Comparison of ENCODE assay signal across 8 cellular contexts in genomic region chr5:163505049-163505474, GRCh38. TPM values are rescaled to one million over a fixed set of nuclear protein-coding genes. Genes with fewer than 3 reads are reported as not detected.
DNase-seq lines count a peak whose midpoint lies in the region; ATAC-seq and TF ChIP-seq lines count a peak whose summit lies in the region.

No MANE protein-coding gene starts in this region.

- TF ChIP-seq RAD21 in neural cell (conservative IDR thresholded peaks at IDR 0.05): no peak

- H3K79me2 ChIP-seq in neural cell (replicated peaks; ENCODE audit: insufficient read depth, low read length): peaks cover 40% of the 10 kb centered on the region

- H3K9ac ChIP-seq in neural cell (ENCODE audit: low read length): peak overlapping the region; percentile 76

- peak overlapping the region; percentile 98 for H3K27ac ChIP-seq in effector memory CD4-positive, alpha-beta T cell (ENCODE audit: insufficient read depth, low read length, poor library complexity, severe bottlenecking)
- peak overlapping the region; percentile 82 for H3K27ac ChIP-seq in neural cell (ENCODE audit: low read length)

- no peaks in the 10 kb centered on the region for H3K9me2 ChIP-seq in neural cell (ENCODE audit: insufficient read depth, low read length)

- H3F3A ChIP-seq in neural cell (ENCODE audit: insufficient read depth, low read length, poor library complexity, severe bottlenecking): no peaks in the 10 kb centered on the region

- H3K4me1 ChIP-seq in effector memory CD4-positive, alpha-beta T cell (ENCODE audit: control insufficient read depth, insufficient read depth, low read length, poor library complexity, severe bottlenecking): peaks cover 21% of the 10 kb centered on the region

- H3K27me3 ChIP-seq in effector memory CD4-positive, alpha-beta T cell (replicated peaks; ENCODE audit: control insufficient read depth, insufficient read depth, low read length, poor library complexity, severe bottlenecking): no peaks in the 10 kb centered on the region
- no peaks in the 10 kb centered on the region for H3K27me3 ChIP-seq in neural cell (ENCODE audit: insufficient read depth, low read depth, low read length)

- H3K4me3 ChIP-seq in LNCaP clone FGC (ENCODE audit: low read depth, low read length) (peak overlapping the region; percentile 80), neural cell (ENCODE audit: low read length) (peak overlapping the region; percentile 67)
- peak overlapping the region; percentile 83 for H3K4me3 ChIP-seq in effector memory CD4-positive, alpha-beta T cell (ENCODE audit: insufficient read depth, low read depth, low read length, poor library complexity, severe bottlenecking)

- H3K4me2 ChIP-seq in neural cell (ENCODE audit: low read length): peak overlapping the region; percentile 88

- peak overlapping the region; percentile 77 for H2AFZ ChIP-seq in neural cell (ENCODE audit: low read depth, low read length)

- peak; percentile 1 for ATAC-seq in GM18498 (IDR thresholded peaks at IDR 0.05; ENCODE audit: unreplicated experiment)

- TF ChIP-seq CTCF in LNCaP clone FGC (IDR thresholded peaks at IDR 0.05; ENCODE audit: control insufficient read depth, extremely low read depth, insufficient read depth) (no peak), neural cell (IDR thresholded peaks at IDR 0.05; ENCODE audit: poor library complexity, severe bottlenecking) (no peak)

- DNase-seq in LNCaP clone FGC (ENCODE audit: low read depth) (no peak), AG08395 (ENCODE audit: low spot score) (no peak), NCI-H748 (lab: John Stamatoyannopoulos, UW; ENCODE audit: unreplicated experiment) (no peak), foreskin melanocyte (no peak), NCI-H446 treated with DMSO at 0.1 percent for 48 hours (lab: John Stamatoyannopoulos, UW) (no peak)
- no peak for DNase-seq in effector memory CD4-positive, alpha-beta T cell

- H3K36me3 ChIP-seq in effector memory CD4-positive, alpha-beta T cell (ENCODE audit: control insufficient read depth, insufficient read depth, low read length): no peaks in the 10 kb centered on the region
- no peaks in the 10 kb centered on the region for H3K36me3 ChIP-seq in neural cell (ENCODE audit: insufficient read depth, low read length)

- no peak for TF ChIP-seq EP300 in neural cell (conservative IDR thresholded peaks at IDR 0.05; ENCODE audit: poor library complexity, severe bottlenecking)

- H3K9me3 ChIP-seq in effector memory CD4-positive, alpha-beta T cell (ENCODE audit: control insufficient read depth, low read length): no peaks in the 10 kb centered on the region
- no peaks in the 10 kb centered on the region for H3K9me3 ChIP-seq in neural cell (ENCODE audit: low read length)

- no peaks in the 10 kb centered on the region for H4K20me1 ChIP-seq in neural cell (ENCODE audit: insufficient read depth)

TF ChIP-seq in neural cell, 6 proteins besides CTCF, POLR2A, EP300 and RAD21:
- TF ChIP-seq MXI1 (conservative IDR thresholded peaks at IDR 0.05; ENCODE audit: poor library complexity, severe bottlenecking): no peak
- TF ChIP-seq TAF1 (IDR thresholded peaks at IDR 0.05; ENCODE audit: low read depth): no peak
- no peak for TF ChIP-seq SMC3 (conservative IDR thresholded peaks at IDR 0.05; ENCODE audit: poor library complexity)
- TF ChIP-seq POLR2AphosphoS5 (IDR thresholded peaks at IDR 0.05): no peak
- TF ChIP-seq REST (IDR thresholded peaks at IDR 0.05; ENCODE audit: borderline replicate concordance): no peak
- TF ChIP-seq EZH2 (IDR thresholded peaks at IDR 0.05; ENCODE audit: borderline replicate concordance, insufficient read depth, low read length, poor library complexity, severe bottlenecking): no peak

RNA-seq across cellular contexts. Expression of gene MAT2B, which starts 0.4 kb away (rescaled TPM):
- 28.5 and 31.8 TPM in 2 replicates for polyA plus RNA-seq in neural cell
- polyA minus RNA-seq in neural cell: 30.4 and 40.1 TPM in 2 replicates

RNA-seq across cellular contexts. Expression of gene HMMR, which starts 44.6 kb away (rescaled TPM):
- polyA plus RNA-seq in neural cell: 2.6 and 3.5 TPM in 2 replicates
- polyA minus RNA-seq in neural cell: 1.7 and 2.8 TPM in 2 replicates

RNA-seq across cellular contexts. Expression of gene NUDCD2, which starts 45.2 kb away (rescaled TPM):
- polyA plus RNA-seq in neural cell: 17.7 and 28.2 TPM in 2 replicates
- polyA minus RNA-seq in neural cell: 16.6 and 21.8 TPM in 2 replicates
